Comparison of ENCODE assay signal across 32 cellular contexts in genomic region chr2:236405357-236405756, GRCh38.
"Had no signal": no experiment of that assay in that cellular context is flagged by ENCODE, and none has a peak within 500 bp of the region (broad histone marks: within the 10 kb centered on the region; RNA-seq: fewer than 3 reads in every experiment).

No MANE protein-coding gene starts in this region.

- H3K27ac ChIP-seq: adrenal gland, body of pancreas, brain microvascular endothelial cell, breast epithelium, VCaP had no signal

- H3K27me3 ChIP-seq: adrenal gland, body of pancreas, brain microvascular endothelial cell, breast epithelium had no signal

- H3K4me1 ChIP-seq: adrenal gland, body of pancreas, breast epithelium had no signal

- DNase-seq: activated B cell treated with CpG ODN at 0.5 μM for 24 hours; activated CD4-positive, alpha-beta memory T cell treated with anti-CD3 and anti-CD28 coated beads for 36 hours; activated CD4-positive, alpha-beta T cell treated with anti-CD3 and anti-CD28 coated beads for 4 hours; activated CD4-positive, alpha-beta T cell treated with anti-CD3 and anti-CD28 coated beads, Interleukin-2, amount 10 ng/mL, durations not matched to agents 24 days and 14 days; activated CD4-positive, alpha-beta T cell treated with anti-CD3 and anti-CD28 coated beads, Interleukin-2, amount 50 U/mL, for 1 hour; activated CD4-positive, alpha-beta T cell treated with anti-CD3 and anti-CD28 coated beads, Interleukin-2, amount 50 U/mL, for 4 hours; activated CD4-positive, CD25-positive, alpha-beta regulatory T cell treated with anti-CD3 and anti-CD28 coated beads, Interleukin-2, amount 50 U/mL, for 72 hours; activated CD8-positive, alpha-beta memory T cell treated with anti-CD3 and anti-CD28 coated beads, Interleukin-2, amount 50 U/mL, for 4 hours; activated CD8-positive, alpha-beta T cell treated with anti-CD3 and anti-CD28 coated beads for 36 hours; activated effector memory CD4-positive, alpha-beta T cell treated with anti-CD3 and anti-CD28 coated beads, Interleukin-2, amount 50 U/mL, for 16 hours; activated gamma-delta T cell treated with Interleukin-2 at 50 U/mL for 16 hours; activated naive CD4-positive, alpha-beta T cell; activated naive CD4-positive, alpha-beta T cell treated with anti-CD3 and anti-CD28 coated beads for 36 hours; activated naive CD4-positive, alpha-beta T cell treated with anti-CD3 and anti-CD28 coated beads, Interleukin-2, amount 50 U/mL, for 16 hours; activated naive CD8-positive, alpha-beta T cell treated with anti-CD3 and anti-CD28 coated beads for 36 hours; activated T-cell treated with anti-CD3 and anti-CD28 coated beads for 4 hours; activated T-cell treated with anti-CD3 and anti-CD28 coated beads, Interleukin-2, amount 50 U/mL, for 1 hour; activated T-cell treated with anti-CD3 and anti-CD28 coated beads, Interleukin-2, amount 50 U/mL, for 4 hours; activated T-cell treated with anti-CD3 and anti-CD28 coated beads, Interleukin-2, amount 50 U/mL, for 72 hours; adrenal gland; amniotic stem cell; aorta; body of pancreas; brain microvascular endothelial cell; central memory CD4-positive, alpha-beta T cell; T-helper 1 cell; T-helper 2 cell; T-helper 9 cell had no signal

- H3K4me3 ChIP-seq: adrenal gland, body of pancreas, breast epithelium had no signal

- ATAC-seq: activated CD8-positive, alpha-beta T cell treated with anti-CD3 and anti-CD28 coated beads for 36 hours; activated naive CD4-positive, alpha-beta T cell treated with anti-CD3 and anti-CD28 coated beads, Interleukin-2, amount 50 U/mL, for 72 hours; activated T-cell treated with anti-CD3 and anti-CD28 coated beads, Interleukin-2, amount 50 U/mL, for 4 hours; activated T-cell treated with anti-CD3 and anti-CD28 coated beads, Interleukin-2, amount 50 U/mL, for 72 hours; activated T-helper 17 cell treated with anti-CD3 and anti-CD28 coated beads, Interleukin-2, amount 50 U/mL, for 72 hours; body of pancreas had no signal

- H3K9me3 ChIP-seq: adrenal gland, body of pancreas, breast epithelium had no signal

- H3K36me3 ChIP-seq: adrenal gland, brain microvascular endothelial cell, breast epithelium had no signal
